Comparison of ENCODE assay signal across 19 cellular contexts in the genomic region with DNA sequence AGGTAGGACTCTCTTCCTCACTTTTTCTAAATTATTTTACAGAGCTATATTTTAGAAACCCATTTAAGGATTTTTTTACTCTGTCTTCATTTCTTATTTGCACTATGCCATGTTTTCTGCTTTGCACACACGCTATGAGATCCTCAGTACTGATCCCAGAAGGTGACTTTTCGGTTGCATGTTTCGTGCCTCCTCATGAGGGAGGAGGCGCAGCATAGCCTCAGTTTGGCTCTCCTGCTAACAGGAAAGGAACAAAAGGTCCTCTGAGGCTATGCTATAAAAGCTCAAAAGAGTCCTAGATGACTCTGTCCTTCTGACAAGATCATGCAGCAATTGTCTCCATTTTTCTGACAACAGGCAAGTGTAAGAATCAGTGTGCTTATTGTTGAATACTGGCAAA.
DNase-seq lines count a peak whose midpoint lies in the region; ATAC-seq and TF ChIP-seq lines count a peak whose summit lies in the region.
"Had no signal": no experiment of that assay in that cellular context is flagged by ENCODE, and none has a peak within 500 bp of the region (broad histone marks: within the 10 kb centered on the region; RNA-seq: fewer than 3 reads in every experiment).

No MANE protein-coding gene starts in this region.

- no peaks in the 10 kb centered on the region for H3K79me1 ChIP-seq in H9 (ENCODE audit: insufficient read depth, low read depth, low read length, poor library complexity, severe bottlenecking)
- H3K79me1 ChIP-seq in trophoblast cell (ENCODE audit: low read length) = no peaks in the 10 kb centered on the region

- H3K9me3 ChIP-seq in H9 (ENCODE audit: control insufficient read depth, low read depth, low read length) (no peaks in the 10 kb centered on the region), trophoblast cell (ENCODE audit: insufficient read depth, low read depth, low read length) (no peaks in the 10 kb centered on the region), right cardiac atrium (ENCODE audit: control insufficient read depth, low read length) (no peaks in the 10 kb centered on the region)
- H3K9me3 ChIP-seq: BLaER1 treated with 17β-estradiol and CSF1 and Interleukin-3, amounts not matched to agents 10 nM and 100 nM; Caco-2 had no signal

- intact Hi-C loops in right cardiac atrium (cut with DNase I) = no loop called here

- H3K27me3 ChIP-seq in H9 (ENCODE audit: insufficient read depth, low read length) (no peaks in the 10 kb centered on the region), trophoblast cell (ENCODE audit: insufficient read depth, low read length) (no peaks in the 10 kb centered on the region), right cardiac atrium (ENCODE audit: control insufficient read depth, insufficient read depth) (no peaks in the 10 kb centered on the region)
- H3K27me3 ChIP-seq: BLaER1 treated with 17β-estradiol and CSF1 and Interleukin-3, amounts not matched to agents 10 nM and 100 nM had no signal

- no peak overlapping the region for H4K91ac ChIP-seq in H9 (ENCODE audit: insufficient read length, low read depth, low read length)
- H4K91ac ChIP-seq in trophoblast cell (ENCODE audit: low read depth, low read length) = no peak overlapping the region

- H3K23me2 ChIP-seq in H9 (ENCODE audit: insufficient read length, low read depth, low read length, poor library complexity, severe bottlenecking) = no peaks in the 10 kb centered on the region

- no peaks in the 10 kb centered on the region for H3K79me2 ChIP-seq in H9 (ENCODE audit: insufficient read depth, low read length)
- no peaks in the 10 kb centered on the region for H3K79me2 ChIP-seq in trophoblast cell (ENCODE audit: control insufficient read depth, insufficient read depth, low read length, poor library complexity)

- H2BK120ac ChIP-seq in H9 (ENCODE audit: low read depth, low read length, poor library complexity, severe bottlenecking) (no peak overlapping the region), trophoblast cell (ENCODE audit: insufficient read depth, low read length, poor library complexity) (no peak overlapping the region)

- DNase-seq in H9 (no peak), trophoblast cell (no peak), superior temporal gyrus (ENCODE audit: extremely low spot score) (peak; percentile 44), right cardiac atrium (no peak), SW480 (ENCODE audit: low spot score) (no peak)
- DNase-seq: 8988T; ACHN; Caco-2; Calu3; CD4-positive, alpha-beta T cell; CD8-positive, alpha-beta T cell; DMS79 treated with DMSO at 0.1 percent for 48 hours; GF-D8 had no signal

- no CpG with 5 or more reads among the region's 4 CpGs for WGBS in H9 (ENCODE audit: extremely low coverage, insufficient read length, low lambda C conversion rate)
- WGBS in trophoblast cell (ENCODE audit: extremely low coverage, insufficient coverage, insufficient read length) = no CpG with 5 or more reads among the region's 4 CpGs
- WGBS in right cardiac atrium = 91% methylated on average over 4 of the region's 4 CpGs

- H3K18ac ChIP-seq in H9 (ENCODE audit: insufficient read length, low read depth, low read length) (no peak overlapping the region), trophoblast cell (ENCODE audit: low read length) (no peak overlapping the region)

- H3K27ac ChIP-seq in H9 (ENCODE audit: insufficient read length, low read depth, low read length) (no peak overlapping the region), angular gyrus (ENCODE audit: low read depth, low read length) (peak overlapping the region; percentile 8), trophoblast cell (ENCODE audit: low read depth, low read length) (no peak overlapping the region), right cardiac atrium (ENCODE audit: low read length) (no peak overlapping the region)
- H3K27ac ChIP-seq: BLaER1 treated with 17β-estradiol and CSF1 and Interleukin-3, amounts not matched to agents 10 nM and 100 nM; C4-2B had no signal

- no peak overlapping the region for H3K27ac Mint-ChIP-seq in H9
- H3K27ac Mint-ChIP-seq: B cell; CD4-positive, alpha-beta T cell; CD8-positive, alpha-beta T cell had no signal

- no peaks in the 10 kb centered on the region for H4K20me1 ChIP-seq in H9 (ENCODE audit: control insufficient read depth, insufficient read depth, insufficient read length)
- H4K20me1 ChIP-seq: BLaER1 treated with 17β-estradiol and CSF1 and Interleukin-3, amounts not matched to agents 10 nM and 100 nM had no signal

- H3K56ac ChIP-seq in H9 (ENCODE audit: insufficient read length, low read depth, low read length) = no peak overlapping the region

- H3K9ac ChIP-seq in H9 (ENCODE audit: extremely low read depth, insufficient read length, low read length) (no peak overlapping the region), trophoblast cell (ENCODE audit: low read length) (peak overlapping the region; percentile 65)
- H3K9ac ChIP-seq: BLaER1 treated with 17β-estradiol and CSF1 and Interleukin-3, amounts not matched to agents 10 nM and 100 nM had no signal

- H3K4ac ChIP-seq in H9 (ENCODE audit: low read depth, low read length) (no peak overlapping the region), trophoblast cell (ENCODE audit: low read depth, low read length) (no peak overlapping the region)

- H4K8ac ChIP-seq in H9 (replicated peaks; ENCODE audit: insufficient read length, low read depth, low read length) (no peak overlapping the region), trophoblast cell (ENCODE audit: low read depth, low read length) (no peak overlapping the region)

- H3K9me3 Mint-ChIP-seq in H9 = no peaks in the 10 kb centered on the region

- H3K4me1 ChIP-seq in H9 (ENCODE audit: insufficient read depth, low read length) = no peaks in the 10 kb centered on the region
- H3K4me1 ChIP-seq in trophoblast cell (ENCODE audit: control insufficient read depth in 1 of 2, insufficient read depth in 2 of 2, low read length in 2 of 2) = no peaks in the 10 kb centered on the region
- no peaks in the 10 kb centered on the region for H3K4me1 ChIP-seq in right cardiac atrium (ENCODE audit: control insufficient read depth, insufficient read depth, low read length)
- H3K4me1 ChIP-seq: BLaER1 treated with 17β-estradiol and CSF1 and Interleukin-3, amounts not matched to agents 10 nM and 100 nM; Caco-2 had no signal

- no peak overlapping the region for H2BK20ac ChIP-seq in H9 (ENCODE audit: low read depth, low read length, poor library complexity, severe bottlenecking)

- H4K5ac ChIP-seq in H9 (ENCODE audit: insufficient read length, low read depth, low read length) = no peak overlapping the region

- no peaks in the 10 kb centered on the region for H3K4me1 Mint-ChIP-seq in H9
- H3K4me1 Mint-ChIP-seq: B cell had no signal

- no peak overlapping the region for H4K12ac ChIP-seq in trophoblast cell (ENCODE audit: low read depth, low read length)

- ATAC-seq in HG03025 (IDR thresholded peaks at IDR 0.05; ENCODE audit: low FRiP score, unreplicated experiment) (no peak), right cardiac atrium (no peak), GM21619 (IDR thresholded peaks at IDR 0.05; ENCODE audit: unreplicated experiment) (no peak)
- ATAC-seq: CD8-positive, alpha-beta T cell had no signal

- H3K4me3 Mint-ChIP-seq in H9 = no peak overlapping the region
- H3K4me3 Mint-ChIP-seq: B cell; CD4-positive, alpha-beta T cell; CD8-positive, alpha-beta T cell had no signal

- H2AK5ac ChIP-seq in H9 (ENCODE audit: insufficient read length, low read length) (no peak overlapping the region), trophoblast cell (ENCODE audit: low read length) (no peak overlapping the region)

- H3K14ac ChIP-seq in H9 (ENCODE audit: insufficient read depth, low read length) (no peak overlapping the region), trophoblast cell (ENCODE audit: low read length) (no peak overlapping the region)

- 0 out of 7 replicates have a peak, but pooled peaks cover 0 to 2% (median 0%) of the 10 kb centered on the region in 3 experiments for H3K36me3 Mint-ChIP-seq in H9 (ENCODE audit: insufficient read depth in 1 of 3, low read depth in 3 of 3)

- H2AFZ ChIP-seq in H9 (ENCODE audit: low read length) (no peak overlapping the region), trophoblast cell (ENCODE audit: insufficient read depth, low read length, poor library complexity) (no peak overlapping the region)

- no peak overlapping the region for H3T11ph ChIP-seq in H9 (ENCODE audit: low read length)

- no peaks in the 10 kb centered on the region for H3K36me3 ChIP-seq in trophoblast cell (ENCODE audit: control insufficient read depth in 1 of 2, insufficient read depth in 2 of 2, low read length in 2 of 2)

- no peak overlapping the region for H3K23ac ChIP-seq in H9 (ENCODE audit: insufficient read length, low read depth, low read length)
- H3K23ac ChIP-seq in trophoblast cell (ENCODE audit: low read length) = no peak overlapping the region

- H3K4me3 ChIP-seq in trophoblast cell (ENCODE audit: low read depth, low read length) (no peak overlapping the region), right cardiac atrium (ENCODE audit: low read length) (no peak overlapping the region)
- H3K4me3 ChIP-seq: BLaER1 treated with 17β-estradiol and CSF1 and Interleukin-3, amounts not matched to agents 10 nM and 100 nM had no signal

- H2BK12ac ChIP-seq in H9 (ENCODE audit: insufficient read length, low read depth, low read length) (no peak overlapping the region), trophoblast cell (ENCODE audit: low read length) (no peak overlapping the region)

- peak overlapping the region; percentile 79 for H2BK5ac ChIP-seq in H9 (ENCODE audit: insufficient read length, low read length)
- no peak overlapping the region for H2BK5ac ChIP-seq in trophoblast cell (ENCODE audit: low read depth, low read length, poor library complexity)

- H3K27me3 Mint-ChIP-seq in H9 (ENCODE audit: low read depth) = no peaks in the 10 kb centered on the region
- H3K27me3 Mint-ChIP-seq: B cell; CD4-positive, alpha-beta T cell had no signal

- H2BK15ac ChIP-seq in H9 (ENCODE audit: low read depth, low read length) = no peak overlapping the region

- H3K4me2 ChIP-seq in H9 (ENCODE audit: insufficient read depth, insufficient read length, low read length) (no peak overlapping the region), trophoblast cell (ENCODE audit: low read length) (no peak overlapping the region)
- H3K4me2 ChIP-seq: BLaER1 treated with 17β-estradiol and CSF1 and Interleukin-3, amounts not matched to agents 10 nM and 100 nM had no signal

- no peak for TF ChIP-seq CTCF in H9 (conservative IDR thresholded peaks at IDR 0.05)
